ENCODE assay signal across 8 cellular contexts in the genomic region with DNA sequence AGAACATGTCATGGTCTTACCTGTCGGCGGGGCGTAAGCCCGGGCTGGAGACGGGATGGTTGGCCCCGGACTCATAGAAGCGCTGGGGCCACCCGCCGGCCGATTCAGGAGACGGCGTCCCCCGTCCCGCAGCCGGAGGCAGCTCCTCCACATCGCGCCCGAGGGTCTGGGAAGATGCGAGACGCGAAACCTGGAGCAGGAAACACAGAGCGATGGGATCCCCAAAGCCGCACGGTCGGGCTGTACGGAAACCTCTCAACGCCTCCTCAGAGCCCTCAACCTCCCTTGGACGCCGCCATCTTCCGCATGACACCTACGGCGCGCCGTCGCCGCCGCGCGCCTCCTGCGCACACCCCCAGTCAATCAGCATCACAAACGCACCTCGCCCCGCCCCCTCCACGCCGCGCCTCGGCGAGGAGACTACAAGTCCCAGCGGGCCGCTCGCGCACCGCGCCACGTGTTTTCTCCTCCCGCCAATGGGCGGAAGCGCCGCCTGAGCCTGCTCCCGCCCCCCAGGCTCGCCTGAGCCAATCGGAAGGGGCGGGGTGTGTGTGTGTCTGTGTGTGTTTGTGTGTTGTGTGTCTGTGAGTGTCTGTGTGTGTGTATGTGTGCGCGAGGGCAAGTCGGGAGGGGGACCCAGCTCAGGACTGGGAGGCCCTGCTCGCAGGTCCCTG. TPM values are rescaled to one million over a fixed set of nuclear protein-coding genes. Genes with fewer than 3 reads are reported as not detected.
DNase-seq lines count a peak whose midpoint lies in the region; ATAC-seq lines count a peak whose summit lies in the region.

A gene (minus strand): TSS at position 308 of the 674 bp plus-strand sequence. CDS start 155 bp downstream, at position 153.
A gene (plus strand): TSS at position 548 of the 674 bp plus-strand sequence. CDS start 57 bp downstream, at position 605.

- peak; percentile 95 for DNase-seq in COLO829 (ENCODE audit: low spot score)
- peak; percentile 88 for DNase-seq in HS-5 (ENCODE audit: low read depth)
- DNase-seq in NK-92 (lab: John Stamatoyannopoulos, UW; ENCODE audit: unreplicated experiment): peak; percentile 81
- DNase-seq in activated CD8-positive, alpha-beta memory T cell treated with anti-CD3 and anti-CD28 coated beads for 24 hours: peak; percentile 99
- peak; percentile 99 for DNase-seq in effector CD8-positive, alpha-beta T cell (lab: John Stamatoyannopoulos, UW)
- DNase-seq in lung microvascular endothelial cell (ENCODE audit: low read depth in 2 of 2): peak; percentile 99 to 100
- peak; percentile 99 for DNase-seq in stimulated activated CD4-positive, alpha-beta T cell treated with anti-CD3 and anti-CD28 coated beads, TNF-alpha, amount 100 ng/mL, for 4 hours (ENCODE audit: low read depth in 3 of 3)

- ATAC-seq in GM19468 (IDR thresholded peaks at IDR 0.05; ENCODE audit: extremely low read depth, unreplicated experiment): peak; percentile 95

RNA-seq across cellular contexts. Expression of the first gene that starts in this region (rescaled TPM):
- 14.8 and 15.1 TPM in 2 replicates for total RNA-seq in lung microvascular endothelial cell

RNA-seq across cellular contexts. Expression of the second gene that starts in this region (rescaled TPM):
- total RNA-seq in lung microvascular endothelial cell: 5.2 and 5.6 TPM in 2 replicates

Comparison
In these comparisons a context has a peak if more than half of its experiments do, and no peak if none do; other contexts are left out.
1. Peak in every context shown above with its lines: DNase-seq and ATAC-seq.